In genomic region chr21:45098867-45099266, GRCh38 we compare ENCODE assay signal across 8 cellular contexts. TPM values are rescaled to one million over a fixed set of nuclear protein-coding genes. Genes with fewer than 3 reads are reported as not detected.
DNase-seq lines count a peak whose midpoint lies in the region; ATAC-seq and TF ChIP-seq lines count a peak whose summit lies in the region.

No MANE protein-coding gene starts in this region.

- H3K27me3 ChIP-seq in osteoblast (ENCODE audit: insufficient read depth, low read length) = no peaks in the 10 kb centered on the region

- no peak overlapping the region for H3K4me3 ChIP-seq in osteoblast (ENCODE audit: insufficient read depth, low read length)

- no peak overlapping the region for H3K27ac ChIP-seq in osteoblast (ENCODE audit: low read depth, low read length)

- H3K36me3 ChIP-seq in osteoblast (ENCODE audit: insufficient read depth, low read length) = no peaks in the 10 kb centered on the region

- H3K79me2 ChIP-seq in osteoblast (ENCODE audit: insufficient read depth, low read length) = peaks cover 75% of the 10 kb centered on the region

- in situ Hi-C loops in T47D (cut with HindIII; ENCODE audit: low pct_unique_long_range_greater_than_20kb, low sequenced_read_pairs) = no loop called here

- DNase-seq in NCI-H345 (lab: John Stamatoyannopoulos, UW) (peak; percentile 17), NCI-H345 treated with DMSO at 0.1 percent for 48 hours (lab: John Stamatoyannopoulos, UW; ENCODE audit: unreplicated experiment) (no peak), MV-4-11 (lab: John Stamatoyannopoulos, UW) (peak; percentile 41), T47D (ENCODE audit: low read depth in 1 of 2, low spot score in 1 of 2) (peak; percentile 46 to 52), osteoblast (ENCODE audit: insufficient read length, low spot score, missing footprints) (no peak), NCI-H1930 (lab: John Stamatoyannopoulos, UW) (no peak)
- DNase-seq in stimulated activated CD4-positive, alpha-beta T cell treated with anti-CD3 and anti-CD28 coated beads, Interleukin-4, amount 100 ng/mL, for 1 hour = no peak

- no peak overlapping the region for H3K4me2 ChIP-seq in osteoblast (ENCODE audit: insufficient read depth, low read length)

- no peak overlapping the region for H2AFZ ChIP-seq in osteoblast (ENCODE audit: low read length)

- peaks cover 59% of the 10 kb centered on the region for H4K20me1 ChIP-seq in osteoblast (ENCODE audit: insufficient read depth, low read length)

- peak; percentile 53 for TF ChIP-seq CTCF in osteoblast (IDR thresholded peaks at IDR 0.05; ENCODE audit: extremely low read depth, low read depth, low read length)

- ATAC-seq in GM18909 (IDR thresholded peaks at IDR 0.05; ENCODE audit: poor library complexity, unreplicated experiment) = no peak

- H3K9me3 ChIP-seq in osteoblast (ENCODE audit: low read depth, low read length) = no peaks in the 10 kb centered on the region

- peaks cover 14% of the 10 kb centered on the region for H3K4me1 ChIP-seq in osteoblast (ENCODE audit: insufficient read depth, low read length)

RNA-seq across cellular contexts. Expression of gene ADARB1, which starts 24.5 kb away (rescaled TPM):
- 19.5 and 28.9 TPM in 2 replicates for total RNA-seq in osteoblast

Comparison
In these comparisons a context has a peak if more than half of its experiments do, and no peak if none do; other contexts are left out.
1. DNase-seq: peak in NCI-H345 (single experiment), MV-4-11 (single experiment) and T47D (2 of 2); none in NCI-H345 treated with DMSO at 0.1 percent for 48 hours (single experiment), osteoblast (single experiment), NCI-H1930 (0 of 2) and stimulated activated CD4-positive, alpha-beta T cell treated with anti-CD3 and anti-CD28 coated beads, Interleukin-4, amount 100 ng/mL, for 1 hour (single experiment).